Comparison of ENCODE assay signal across 8 cellular contexts in the genomic region with DNA sequence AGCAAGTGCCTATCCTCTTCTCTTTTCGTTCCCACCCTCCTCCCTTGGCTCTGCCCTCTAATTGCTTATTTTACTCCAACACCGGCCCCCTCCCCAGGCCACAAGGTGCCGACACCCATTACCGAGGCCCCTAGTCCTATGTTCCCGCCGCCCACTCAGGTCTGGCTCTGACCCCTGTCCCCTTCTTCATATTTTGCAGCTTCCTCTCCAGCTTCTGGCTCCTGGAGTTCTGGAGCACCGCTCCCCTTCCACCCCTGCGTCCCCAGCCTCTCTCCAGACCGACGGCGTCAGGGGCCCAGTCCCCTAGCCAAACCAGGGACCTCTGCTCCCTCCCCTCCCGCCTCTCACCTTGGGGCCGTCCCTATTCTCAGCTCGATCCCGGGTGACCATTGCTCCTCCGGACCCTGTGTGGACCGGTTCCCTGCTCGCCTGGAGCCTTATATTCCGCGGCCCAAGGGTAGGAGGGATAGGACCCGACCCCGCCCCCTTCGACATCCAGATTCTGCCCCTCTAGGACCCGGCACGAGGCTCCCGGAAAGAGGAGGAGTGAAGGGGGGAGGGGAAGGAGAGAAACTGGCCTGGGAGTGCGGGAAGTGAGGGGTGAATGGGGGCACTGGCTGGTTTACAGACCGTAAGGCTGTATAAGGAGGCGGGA. TPM values are rescaled to one million over a fixed set of nuclear protein-coding genes. Genes with fewer than 3 reads are reported as not detected.
DNase-seq lines count a peak whose midpoint lies in the region; TF ChIP-seq lines count a peak whose summit lies in the region.

Gene HES7, minus strand, starts transcription at position 412 of the 655 bp plus-strand sequence. Its CDS starts 22 bp downstream, at position 390.

- H3K9me3 ChIP-seq in SJCRH30 (replicated peaks) (no peaks in the 10 kb centered on the region), skeletal muscle satellite cell (replicated peaks; ENCODE audit: low read length) (no peaks in the 10 kb centered on the region)

- H3K9ac ChIP-seq in skeletal muscle satellite cell (ENCODE audit: low read depth, low read length): peak within 1 kb of the TSS; percentile 60

- no peak for TF ChIP-seq CTCF in fibroblast of the aortic adventitia (IDR thresholded peaks at IDR 0.05; ENCODE audit: insufficient read depth, low read length)

- peak within 1 kb of the TSS; percentile 89 for H3K4me2 ChIP-seq in skeletal muscle satellite cell (ENCODE audit: low read length)

- H3K4me3 ChIP-seq in SJCRH30: peak within 1 kb of the TSS; percentile 78
- peak within 1 kb of the TSS; percentile 71 for H3K4me3 ChIP-seq in fibroblast of the aortic adventitia (ENCODE audit: low read depth, low read length)
- peak within 1 kb of the TSS; percentile 72 for H3K4me3 ChIP-seq in skeletal muscle satellite cell (ENCODE audit: low read length)

- H3K27me3 ChIP-seq in SJCRH30: no peaks in the 10 kb centered on the region
- no peaks in the 10 kb centered on the region for H3K27me3 ChIP-seq in skeletal muscle satellite cell (ENCODE audit: control insufficient read depth, insufficient read depth, low read length)

- no peaks in the 10 kb centered on the region for H3K36me3 ChIP-seq in SJCRH30
- H3K36me3 ChIP-seq in skeletal muscle satellite cell (ENCODE audit: insufficient read depth, low read length): no peaks in the 10 kb centered on the region

- H3K4me1 ChIP-seq in SJCRH30 (no peaks in the 10 kb centered on the region; the same call in 1 of the 2 replicates), skeletal muscle satellite cell (ENCODE audit: control insufficient read depth, insufficient read depth, low read length) (peaks cover 42% of the 10 kb centered on the region)

- no peak within 1 kb of the TSS for H3K27ac ChIP-seq in SJCRH30

- peak; percentile 64 for DNase-seq in activated effector memory CD4-positive, alpha-beta T cell treated with anti-CD3 and anti-CD28 coated beads, Interleukin-2, amount 50 U/mL, for 16 hours
- DNase-seq in activated effector memory CD4-positive, alpha-beta T cell treated with Interleukin-2 at 50 U/mL for 16 hours: no peak
- peak; percentile 58 to 67 for DNase-seq in SJCRH30
- DNase-seq in fibroblast of the aortic adventitia (ENCODE audit: low read depth): no peak
- DNase-seq in DMS114 treated with DMSO at 0.1 percent for 48 hours (lab: John Stamatoyannopoulos, UW; ENCODE audit: unreplicated experiment): no peak
- DNase-seq in middle frontal gyrus (ENCODE audit: extremely low spot score, low spot score): no peak
- no peak for DNase-seq in DMS153 (lab: John Stamatoyannopoulos, UW)

RNA-seq across cellular contexts. Expression of gene HES7, which starts in this region (rescaled TPM):
- 0.79 and 0.91 TPM in 2 replicates for total RNA-seq in SJCRH30 (2014; rRNA removed; shearing (Covaris generic))
- total RNA-seq in fibroblast of the aortic adventitia (ENCODE audit: low replicate concordance): 0.09 TPM in 1 of 2 replicates, not detected in the other
- total RNA-seq in skeletal muscle satellite cell (2012; rRNA removed): under 0.01 TPM in 2 replicates

Comparison
In these comparisons a context has a peak if more than half of its experiments do, and no peak if none do; other contexts are left out.
1. Peak in DNase-seq and H3K4me3 ChIP-seq in SJCRH30; RNA of the gene not detected or under 1 TPM.